In the genomic region with DNA sequence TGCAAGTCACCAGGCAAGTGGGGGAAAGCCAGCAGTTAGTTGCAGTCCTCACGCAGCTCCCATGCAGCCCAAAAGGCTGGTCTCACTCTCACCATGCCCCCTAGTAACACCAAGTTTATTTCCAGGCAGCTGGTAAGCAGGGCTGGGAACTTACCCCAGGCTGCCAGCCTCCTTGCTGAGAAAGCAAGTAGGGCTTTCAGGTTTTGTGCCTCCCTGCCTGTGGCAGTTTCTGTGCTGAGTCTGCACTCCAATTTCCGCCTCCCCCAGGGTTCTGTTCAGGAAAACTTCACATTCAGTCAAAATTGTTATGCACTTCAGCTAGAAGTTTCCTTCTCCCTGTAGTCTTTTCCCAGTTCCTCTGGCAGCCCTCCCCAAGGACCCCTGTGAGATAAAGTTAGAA, we compare ENCODE assay signal across 17 cellular contexts.
DNase-seq lines count a peak whose midpoint lies in the region; TF ChIP-seq lines count a peak whose summit lies in the region.
"Had no signal": no experiment of that assay in that cellular context is flagged by ENCODE, and none has a peak within 500 bp of the region (broad histone marks: within the 10 kb centered on the region; RNA-seq: fewer than 3 reads in every experiment).

No MANE protein-coding gene starts in this region.

- peak overlapping the region in 2 of 3 experiments; percentile 36 to 81; a peak in 3 of 7 replicates for H3K27ac Mint-ChIP-seq in H9
- H3K27ac Mint-ChIP-seq in endodermal cell = peak overlapping the region; percentile 53
- H3K27ac Mint-ChIP-seq: CD4-positive, CD25-positive, alpha-beta regulatory T cell; IgD-negative memory B cell had no signal

- no peaks in the 10 kb centered on the region for H3K79me1 ChIP-seq in H9 (ENCODE audit: insufficient read depth, low read depth, low read length, poor library complexity, severe bottlenecking)

- H3K9me3 Mint-ChIP-seq in H9 = peaks cover 22 to 44% of the 10 kb centered on the region in 2 experiments
- peaks cover 34% of the 10 kb centered on the region for H3K9me3 Mint-ChIP-seq in endodermal cell

- H3K27me3 Mint-ChIP-seq in H9 (ENCODE audit: low read depth) = no peaks in the 10 kb centered on the region
- peaks cover 3% of the 10 kb centered on the region for H3K27me3 Mint-ChIP-seq in endodermal cell (ENCODE audit: insufficient read depth)
- H3K27me3 Mint-ChIP-seq: IgD-negative memory B cell had no signal

- no peak overlapping the region for H3K18ac ChIP-seq in H9 (ENCODE audit: insufficient read length, low read depth, low read length)

- no peak overlapping the region for H3K4ac ChIP-seq in H9 (ENCODE audit: low read depth, low read length)

- H3K23me2 ChIP-seq in H9 (ENCODE audit: insufficient read length, low read depth, low read length, poor library complexity, severe bottlenecking) = no peaks in the 10 kb centered on the region

- H3K9ac ChIP-seq in H9 (ENCODE audit: extremely low read depth, insufficient read length, low read length) (no peak overlapping the region), endodermal cell (ENCODE audit: extremely low read depth, low read length, poor library complexity, severe bottlenecking) (no peak overlapping the region)

- no peak overlapping the region for H4K91ac ChIP-seq in H9 (ENCODE audit: insufficient read length, low read depth, low read length)

- H2BK15ac ChIP-seq in H9 (ENCODE audit: low read depth, low read length) = no peak overlapping the region

- no peak overlapping the region for H3K4me3 ChIP-seq in endodermal cell (ENCODE audit: low read length)
- H3K4me3 ChIP-seq: HAP-1 had no signal

- no peak overlapping the region for H2BK120ac ChIP-seq in H9 (ENCODE audit: low read depth, low read length, poor library complexity, severe bottlenecking)

- no peak overlapping the region for H3K4me2 ChIP-seq in H9 (ENCODE audit: insufficient read depth, insufficient read length, low read length)

- H3K4me1 Mint-ChIP-seq in H9 = peaks cover 31 to 37% of the 10 kb centered on the region in 2 experiments
- H3K4me1 Mint-ChIP-seq in endodermal cell = peaks cover 10% of the 10 kb centered on the region

- DNase-seq in H9 (no peak), RPMI8226 (peak; percentile 70), endodermal cell (no peak), AML-193 (lab: John Stamatoyannopoulos, UW) (no peak), NCI-H446 treated with DMSO at 0.1 percent for 48 hours (lab: John Stamatoyannopoulos, UW) (no peak), LoVo (ENCODE audit: low spot score) (no peak), nucleus accumbens (lab: John Stamatoyannopoulos, UW) (no peak)
- DNase-seq: ACHN; CD4-positive, CD25-positive, alpha-beta regulatory T cell; CD8-positive, alpha-beta memory T cell; COR-L47; DMS 273 treated with DMSO at 0.1 percent for 48 hours; DMS53; GOT3; KBM-7 had no signal

- no peak overlapping the region for H2BK12ac ChIP-seq in H9 (ENCODE audit: insufficient read length, low read depth, low read length)

- no peak overlapping the region for H3K14ac ChIP-seq in H9 (ENCODE audit: insufficient read depth, low read length)

- H3K4me1 ChIP-seq in H9 (ENCODE audit: insufficient read depth, low read length) = peaks cover 4% of the 10 kb centered on the region; the same call in 1 of the 2 replicates
- no peaks in the 10 kb centered on the region for H3K4me1 ChIP-seq in endodermal cell (ENCODE audit: control insufficient read depth, insufficient read depth, low read length)

- no peaks in the 10 kb centered on the region for H4K20me1 ChIP-seq in H9 (ENCODE audit: control insufficient read depth, insufficient read depth, insufficient read length)

- H4K8ac ChIP-seq in H9 (replicated peaks; ENCODE audit: insufficient read length, low read depth, low read length) = no peak overlapping the region

- TF ChIP-seq CTCF in H9 (conservative IDR thresholded peaks at IDR 0.05) (no peak), endodermal cell (conservative IDR thresholded peaks at IDR 0.05) (no peak)

- H2BK5ac ChIP-seq in H9 (ENCODE audit: insufficient read length, low read length) = no peak overlapping the region

- WGBS in H9 (ENCODE audit: extremely low coverage, insufficient read length, low lambda C conversion rate) = no CpG with 5 or more reads among the region's 2 CpGs
- WGBS in endodermal cell (ENCODE audit: insufficient coverage in 1 of 2, insufficient read length in 1 of 2), 2 experiments = 88 to 100% methylated on average over 1 to 2 of the region's 2 CpGs

- no peaks in the 10 kb centered on the region for H3K36me3 ChIP-seq in endodermal cell (ENCODE audit: control insufficient read depth, insufficient read depth, low read length)
- H3K36me3 ChIP-seq: HAP-1 had no signal

- H3K9me3 ChIP-seq in H9 (ENCODE audit: control insufficient read depth, low read depth, low read length) (no peaks in the 10 kb centered on the region), endodermal cell (ENCODE audit: control insufficient read depth, low read length) (peaks cover 43% of the 10 kb centered on the region)

- H4K5ac ChIP-seq in H9 (ENCODE audit: insufficient read length, low read depth, low read length) = no peak overlapping the region

- H3K36me3 Mint-ChIP-seq in H9 (ENCODE audit: insufficient read depth in 1 of 3, low read depth in 3 of 3) (peaks cover 8 to 43% (median 33%) of the 10 kb centered on the region in 3 experiments; a peak in 6 of 7 replicates), endodermal cell (ENCODE audit: low read depth) (peaks cover 5% of the 10 kb centered on the region)
- H3K36me3 Mint-ChIP-seq: CD4-positive, CD25-positive, alpha-beta regulatory T cell had no signal

- H3K23ac ChIP-seq in H9 (ENCODE audit: insufficient read length, low read depth, low read length) = no peak overlapping the region

- no peak overlapping the region for H3T11ph ChIP-seq in H9 (ENCODE audit: low read length)

- H3K4me3 Mint-ChIP-seq in H9 (no peak overlapping the region), endodermal cell (no peak overlapping the region)
- H3K4me3 Mint-ChIP-seq: CD4-positive, CD25-positive, alpha-beta regulatory T cell; CD8-positive, alpha-beta memory T cell had no signal

- H3K79me2 ChIP-seq in H9 (ENCODE audit: insufficient read depth, low read length) = no peaks in the 10 kb centered on the region

- H3K56ac ChIP-seq in H9 (ENCODE audit: insufficient read length, low read depth, low read length) = no peak overlapping the region

- H2AK5ac ChIP-seq in H9 (ENCODE audit: insufficient read length, low read length) = no peak overlapping the region

- H3K27ac ChIP-seq in H9 (ENCODE audit: insufficient read length, low read depth, low read length) (no peak overlapping the region), endodermal cell (ENCODE audit: low read depth, low read length) (no peak overlapping the region)

- H2BK20ac ChIP-seq in H9 (ENCODE audit: low read depth, low read length, poor library complexity, severe bottlenecking) = no peak overlapping the region

- no peak overlapping the region for H2AFZ ChIP-seq in H9 (ENCODE audit: low read length)

- H3K27me3 ChIP-seq in H9 (ENCODE audit: insufficient read depth, low read length) (no peaks in the 10 kb centered on the region), endodermal cell (ENCODE audit: control insufficient read depth, insufficient read depth, low read length, poor library complexity, severe bottlenecking) (no peaks in the 10 kb centered on the region)
